In the genomic region with DNA sequence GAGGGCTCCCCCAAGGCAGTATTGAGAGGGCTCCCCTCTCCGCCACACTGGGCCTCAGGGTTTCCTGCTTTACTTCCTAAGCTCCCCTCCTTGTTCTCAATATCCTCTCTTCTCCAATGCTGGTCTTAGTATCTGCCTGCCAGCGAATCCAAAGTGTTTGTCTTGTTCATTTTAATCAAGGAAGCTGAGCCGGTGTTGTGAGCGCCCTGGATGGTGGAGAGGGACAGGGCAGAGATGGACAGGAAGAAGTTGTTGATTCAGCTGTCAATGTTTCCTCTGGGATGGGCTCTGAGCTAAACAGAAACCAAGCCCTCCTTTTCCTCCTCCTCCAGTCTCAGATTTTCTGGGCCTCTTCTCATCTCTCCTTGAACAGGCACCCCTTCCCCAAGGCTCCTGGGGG, we compare ENCODE assay signal across 1 cellular context.
TF ChIP-seq lines count a peak whose summit lies in the region.

No MANE protein-coding gene starts in this region.

TF ChIP-seq in HepG2, 621 proteins besides CTCF, POLR2A, EP300 and RAD21 (continued from another document):
- peak; percentile 63; the same call in 1 of the 2 replicates for TF ChIP-seq TFAP4 (IDR thresholded peaks at IDR 0.05; ENCODE audit: borderline replicate concordance, low read depth)
